ENCODE assay signal across 20 cellular contexts in genomic region chr14:76446486-76446885, GRCh38.
"Had no signal": no experiment of that assay in that cellular context is flagged by ENCODE, and none has a peak within 500 bp of the region (broad histone marks: within the 10 kb centered on the region; RNA-seq: fewer than 3 reads in every experiment).

No MANE protein-coding gene starts in this region.

- H3K4me3 ChIP-seq: left ventricle myocardium inferior, lung, mucosa of descending colon, ovary, right atrium auricular region, right lobe of liver, smooth muscle cell, tibial nerve, uterus had no signal

- H3K4me1 ChIP-seq: left ventricle myocardium inferior, right atrium auricular region, right lobe of liver, tibial nerve, uterus had no signal

- H3K9me3 ChIP-seq: left ventricle myocardium inferior, mucosa of descending colon, ovary, right atrium auricular region, right lobe of liver, tibial nerve, uterus had no signal

- H3K27ac ChIP-seq: left ventricle myocardium inferior, ovary, right atrium auricular region, right lobe of liver, tibial nerve, uterus had no signal

- DNase-seq: islet precursor cell; left ventricle myocardium inferior; midbrain; mucosa of descending colon; naive thymus-derived CD4-positive, alpha-beta T cell; ovary; right lobe of liver; stimulated activated CD4-positive, alpha-beta T cell treated with anti-CD3 and anti-CD28 coated beads, Interleukin-1b, Interleukin-23, amount 100 ng/mL, for 48 hours; stimulated activated CD4-positive, alpha-beta T cell treated with anti-CD3 and anti-CD28 coated beads, Interleukin-2, amount 100 ng/mL, for 48 hours; stimulated activated CD4-positive, alpha-beta T cell treated with anti-CD3 and anti-CD28 coated beads, Interleukin-4, amount 100 ng/mL, for 4 hours; stimulated activated CD8-positive, alpha-beta memory T cell treated with anti-CD3 and anti-CD28 coated beads, Interleukin-4, amount 100 ng/mL, for 48 hours; stimulated activated naive CD4-positive, alpha-beta T cell treated with Interleukin-2 at 50 U/mL for 16 hours; stimulated activated naive CD8-positive, alpha-beta T cell treated with anti-CD3 and anti-CD28 coated beads, Interleukin-15, amount 100 ng/mL, for 72 hours; substantia nigra; uterus had no signal

- H3K27me3 ChIP-seq: ovary, right atrium auricular region, right lobe of liver, tibial nerve, uterus had no signal

- H3K4me2 ChIP-seq: smooth muscle cell had no signal

- H3K36me3 ChIP-seq: left ventricle myocardium inferior, ovary, right atrium auricular region, right lobe of liver, tibial nerve, uterus had no signal

- ATAC-seq: mucosa of descending colon; naive thymus-derived CD4-positive, alpha-beta T cell; right lobe of liver; stimulated activated memory B cell treated with anti-CD40 and anti-IgM and Interleukin-4, amounts not matched to agents 10 μg/mL and 1 μg/mL and 100 μg/mL, for 72 hours; stimulated activated naive CD8-positive, alpha-beta T cell treated with anti-CD3 and anti-CD28 coated beads, Interleukin-15, amount 100 ng/mL, for 72 hours had no signal
